ENCODE assay signal across 9 cellular contexts in the genomic region with DNA sequence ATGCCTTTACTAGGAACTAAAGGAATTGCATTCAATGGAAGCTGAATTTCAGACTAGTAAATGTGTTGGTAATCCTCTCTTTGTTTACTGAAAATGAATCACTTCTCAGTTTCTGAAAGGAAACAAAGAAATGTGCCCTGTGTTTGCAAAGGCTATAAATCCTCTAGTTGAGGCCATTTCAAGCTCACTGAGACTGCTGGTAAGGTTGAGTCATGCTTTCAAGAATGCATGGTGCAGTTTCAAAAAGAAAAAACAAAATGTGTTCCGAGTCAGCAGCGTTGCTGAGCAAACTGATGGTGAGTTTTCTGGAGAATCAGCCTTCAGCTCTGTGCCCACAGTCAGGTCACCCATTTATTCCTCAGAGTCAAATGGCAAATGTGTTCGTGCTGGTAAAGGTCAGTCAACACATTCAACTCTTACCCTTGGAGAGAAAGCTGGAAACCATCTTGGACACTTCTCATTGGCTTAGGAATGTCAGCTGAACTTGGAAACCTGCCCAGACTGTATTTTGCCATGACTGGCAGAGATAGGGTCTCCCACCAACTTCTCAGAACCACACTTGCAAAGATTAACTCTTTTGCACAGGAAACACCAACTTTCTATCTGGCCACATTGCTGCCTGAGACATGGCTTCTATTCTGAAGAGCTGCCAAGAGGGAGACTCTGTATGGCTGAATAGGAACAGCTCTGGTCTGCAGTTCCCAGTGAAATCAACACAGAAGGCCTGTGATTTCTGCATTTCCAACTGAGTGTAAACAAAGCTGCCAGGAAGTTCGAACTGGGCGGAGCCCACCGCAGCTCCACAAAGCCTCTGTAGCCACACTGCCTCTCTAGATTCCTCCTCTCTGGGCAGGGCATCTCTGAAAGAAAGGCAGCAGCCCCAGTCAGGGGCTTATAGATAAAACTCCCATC.
DNase-seq lines count a peak whose midpoint lies in the region; ATAC-seq and TF ChIP-seq lines count a peak whose summit lies in the region.
"Had no signal": no experiment of that assay in that cellular context is flagged by ENCODE, and none has a peak within 500 bp of the region (broad histone marks: within the 10 kb centered on the region; RNA-seq: fewer than 3 reads in every experiment).

No MANE protein-coding gene starts in this region.

- intact Hi-C loops in mucosa of descending colon (cut with DNase I, micrococcal nuclease) = no loop called here

- H3K4me3 ChIP-seq in AG09309 (ENCODE audit: control insufficient read depth, low read depth, low read length) (no peak overlapping the region), coronary artery (peak overlapping the region; percentile 46), mucosa of descending colon (no peak overlapping the region)

- H3K4me1 ChIP-seq in mucosa of descending colon (ENCODE audit: low read depth) = peaks cover 15% of the 10 kb centered on the region

- peak; percentile 90 for DNase-seq in AG09309 (ENCODE audit: low read depth)
- DNase-seq in NCI-H460 (ENCODE audit: extremely low read depth, low read depth) = peak; percentile 78
- DNase-seq in coronary artery (ENCODE audit: low spot score) = no peak
- DNase-seq in mucosa of descending colon = peak; percentile 42 to 67 (median 60)
- no peak for DNase-seq in NCI-H128 (lab: John Stamatoyannopoulos, UW; ENCODE audit: unreplicated experiment)
- DNase-seq in retina = no peak

- H3K27ac ChIP-seq in coronary artery = peak overlapping the region; percentile 60 to 75

- TF ChIP-seq CTCF in AG09309 (IDR thresholded peaks at IDR 0.05; ENCODE audit: control insufficient read depth, insufficient read depth, low read depth, low read length, missing control alignments) (no peak), coronary artery (IDR thresholded peaks at IDR 0.05) (no peak), mucosa of descending colon (IDR thresholded peaks at IDR 0.05) (no peak)

- ATAC-seq in GM18508 (IDR thresholded peaks at IDR 0.05; ENCODE audit: insufficient read depth, unreplicated experiment) (peak; percentile 88), HG02840 (IDR thresholded peaks at IDR 0.05; ENCODE audit: low FRiP score, unreplicated experiment) (peak; percentile 95), mucosa of descending colon (peak; percentile 93)
- ATAC-seq: naive thymus-derived CD4-positive, alpha-beta T cell had no signal

- H3K36me3 ChIP-seq in mucosa of descending colon (ENCODE audit: low read depth) = no peaks in the 10 kb centered on the region

- H3K9me3 ChIP-seq in mucosa of descending colon = no peaks in the 10 kb centered on the region

Comparison
In these comparisons a context has a peak if more than half of its experiments do, and no peak if none do; other contexts are left out.
1. DNase-seq: peak in AG09309 (single experiment), NCI-H460 (single experiment) and mucosa of descending colon (3 of 3); none in coronary artery (single experiment), NCI-H128 (single experiment) and retina (single experiment).
2. Peak in every context shown above with its lines, with median percentiles within 50 percentile points of each other: ATAC-seq.